Comparison of ENCODE assay signal across 8 cellular contexts in the genomic region with DNA sequence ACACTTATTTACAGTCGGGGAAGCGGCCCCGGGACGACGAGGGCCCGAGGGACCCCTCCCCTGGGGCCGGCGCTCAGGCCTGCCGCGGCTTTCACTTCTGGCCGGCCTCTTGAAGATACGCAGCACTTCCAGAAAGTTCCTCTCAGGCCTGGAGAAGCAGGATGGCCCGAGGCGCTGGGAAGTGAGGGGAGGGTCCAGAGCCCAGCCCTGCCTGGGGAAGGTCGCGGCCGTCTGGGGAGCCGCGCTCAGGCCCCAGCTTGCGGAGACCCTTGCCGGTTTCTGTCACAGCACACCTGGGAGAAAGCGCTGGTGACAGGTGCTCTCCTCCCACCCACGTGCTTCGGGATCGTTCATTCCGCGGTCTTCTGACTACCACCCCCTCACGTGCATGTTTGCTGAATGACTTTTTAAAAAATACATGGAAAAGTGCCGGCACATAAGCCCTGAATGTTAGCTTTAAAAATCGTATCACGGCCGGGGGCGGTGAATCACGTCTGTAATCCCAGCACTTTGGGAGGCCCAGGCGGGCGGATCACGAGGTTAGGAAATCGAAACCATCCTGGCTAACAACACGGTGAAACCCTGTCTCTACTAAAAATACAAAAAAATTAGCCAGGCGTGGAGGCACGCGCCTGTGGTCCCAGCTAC. TPM values are rescaled to one million over a fixed set of nuclear protein-coding genes. Genes with fewer than 3 reads are reported as not detected.
DNase-seq lines count a peak whose midpoint lies in the region; ATAC-seq and TF ChIP-seq lines count a peak whose summit lies in the region.

No MANE protein-coding gene starts in this region.

- H3K79me2 ChIP-seq in trophoblast cell (ENCODE audit: control insufficient read depth, insufficient read depth, low read length, poor library complexity), result peaks cover 9% of the 10 kb centered on the region

- 47% methylated on average over 5 of the region's 42 CpGs; no CpG with 5 or more reads in 1 of the 2 donors for WGBS in gastroesophageal sphincter (ENCODE audit: low coverage in 1 of 2), 2 donors
- WGBS in trophoblast cell (ENCODE audit: extremely low coverage, insufficient coverage, insufficient read length), result no CpG with 5 or more reads among the region's 42 CpGs

- H3K9me3 ChIP-seq in gastroesophageal sphincter, result no peaks in the 10 kb centered on the region
- no peaks in the 10 kb centered on the region for H3K9me3 ChIP-seq in trophoblast cell (ENCODE audit: insufficient read depth, low read depth, low read length)

- intact Hi-C loops in activated CD8-positive, alpha-beta T cell treated with anti-CD3 and anti-CD28 coated beads for 36 hours (cut with micrococcal nuclease), result loop anchor here (5.0 kb wide), 1 partner anchor 361 kb away; no protein-coding TSS in a partner anchor

- peaks cover 37% of the 10 kb centered on the region for H3K4me1 Mint-ChIP-seq in activated CD8-positive, alpha-beta T cell treated with anti-CD3 and anti-CD28 coated beads for 36 hours (ENCODE audit: low read depth)

- H4K12ac ChIP-seq in trophoblast cell (ENCODE audit: low read depth, low read length), result peak overlapping the region; percentile 91

- DNase-seq in stimulated activated CD4-positive, alpha-beta T cell treated with anti-CD3 and anti-CD28 coated beads, Interleukin-15, amount 100 ng/mL, for 24 hours, result peak; percentile 26
- no peak for DNase-seq in stimulated activated CD4-positive, alpha-beta T cell treated with anti-CD3 and anti-CD28 coated beads, Interleukin-2, amount 100 ng/mL, for 24 hours
- DNase-seq in activated CD8-positive, alpha-beta T cell treated with anti-CD3 and anti-CD28 coated beads for 36 hours, result peak; percentile 15
- DNase-seq in trophoblast cell (no peak), NOMO-1 treated with DMSO at 0.1 percent for 48 hours (lab: John Stamatoyannopoulos, UW; ENCODE audit: unreplicated experiment) (no peak), NCI-H1694 (lab: John Stamatoyannopoulos, UW) (no peak)

- peak overlapping the region; percentile 44 for H3K4ac ChIP-seq in trophoblast cell (ENCODE audit: low read depth, low read length)

- peak overlapping the region; percentile 81 for H3K9ac ChIP-seq in trophoblast cell (ENCODE audit: low read length)

- peak overlapping the region; percentile 96 for H3K27ac Mint-ChIP-seq in activated CD8-positive, alpha-beta T cell treated with anti-CD3 and anti-CD28 coated beads for 36 hours

- peak overlapping the region; percentile 74 for H2BK120ac ChIP-seq in trophoblast cell (ENCODE audit: insufficient read depth, low read length, poor library complexity)

- H3K4me3 ChIP-seq in gastroesophageal sphincter (peak overlapping the region; percentile 65 to 93), trophoblast cell (ENCODE audit: low read depth, low read length) (peak overlapping the region; percentile 84)

- no peak for TF ChIP-seq POLR2A in gastroesophageal sphincter (IDR thresholded peaks at IDR 0.05)

- H3K36me3 ChIP-seq in gastroesophageal sphincter (peaks cover 0 to 43% of the 10 kb centered on the region in 2 donors), trophoblast cell (ENCODE audit: control insufficient read depth in 1 of 2, insufficient read depth in 2 of 2, low read length in 2 of 2) (peaks cover 2 to 11% of the 10 kb centered on the region in 2 experiments)

- CTCF ChIA-PET in activated CD8-positive, alpha-beta T cell treated with anti-CD3 and anti-CD28 coated beads for 36 hours (lab: Charles Lee), result interaction anchor here (0.8 to 2.3 kb wide), 6 partner anchors 11 to 334 kb away, joined by 3 to 11 read pairs (median 4); a partner anchor contains a TSS

- H3K14ac ChIP-seq in trophoblast cell (ENCODE audit: low read length), result peak overlapping the region; percentile 98

- peak overlapping the region; percentile 88 for H3K4me3 Mint-ChIP-seq in activated CD8-positive, alpha-beta T cell treated with anti-CD3 and anti-CD28 coated beads for 36 hours

- TF ChIP-seq CTCF in activated CD8-positive, alpha-beta T cell treated with anti-CD3 and anti-CD28 coated beads for 36 hours (IDR thresholded peaks at IDR 0.05), result no peak
- TF ChIP-seq CTCF in gastroesophageal sphincter (IDR thresholded peaks at IDR 0.05), result no peak

- peaks cover 20% of the 10 kb centered on the region for H3K36me3 Mint-ChIP-seq in activated CD8-positive, alpha-beta T cell treated with anti-CD3 and anti-CD28 coated beads for 36 hours (ENCODE audit: low read depth)

- H3K4me2 ChIP-seq in trophoblast cell (ENCODE audit: low read length), result peak overlapping the region; percentile 70

- TF ChIP-seq EP300 in gastroesophageal sphincter (IDR thresholded peaks at IDR 0.05), result no peak

- POLR2A ChIA-PET in activated CD8-positive, alpha-beta T cell treated with anti-CD3 and anti-CD28 coated beads for 36 hours (lab: Charles Lee), result interaction anchor here (0.7 to 1.7 kb wide), 3 partner anchors 10 to 358 kb away, joined by 3 to 6 read pairs (median 3); a partner anchor contains a TSS

- H3K18ac ChIP-seq in trophoblast cell (ENCODE audit: low read length), result peak overlapping the region; percentile 91

- H2AFZ ChIP-seq in trophoblast cell (ENCODE audit: insufficient read depth, low read length, poor library complexity), result peak overlapping the region; percentile 80

- H3K4me1 ChIP-seq in gastroesophageal sphincter (peaks cover 11 to 44% (median 14%) of the 10 kb centered on the region in 3 donors), trophoblast cell (ENCODE audit: control insufficient read depth in 1 of 2, insufficient read depth in 2 of 2, low read length in 2 of 2) (peaks cover 5 to 6% of the 10 kb centered on the region in 2 experiments)

- H4K91ac ChIP-seq in trophoblast cell (ENCODE audit: low read depth, low read length), result peak overlapping the region; percentile 59

- H3K79me1 ChIP-seq in trophoblast cell (ENCODE audit: low read length), result peaks cover 11% of the 10 kb centered on the region

- H3K27me3 ChIP-seq in gastroesophageal sphincter (no peaks in the 10 kb centered on the region), trophoblast cell (ENCODE audit: insufficient read depth, low read length) (no peaks in the 10 kb centered on the region)

- no peaks in the 10 kb centered on the region for H3K9me3 Mint-ChIP-seq in activated CD8-positive, alpha-beta T cell treated with anti-CD3 and anti-CD28 coated beads for 36 hours

- no peak overlapping the region for H3K23ac ChIP-seq in trophoblast cell (ENCODE audit: low read length)

- H3K27ac ChIP-seq in gastroesophageal sphincter (peak overlapping the region; percentile 82 to 99 (median 98)), trophoblast cell (ENCODE audit: low read depth, low read length) (no peak overlapping the region)

- peak overlapping the region; percentile 100 for H4K8ac ChIP-seq in trophoblast cell (ENCODE audit: low read depth, low read length)

- H2BK12ac ChIP-seq in trophoblast cell (ENCODE audit: low read length), result no peak overlapping the region

- no peak for ATAC-seq in activated CD8-positive, alpha-beta T cell treated with anti-CD3 and anti-CD28 coated beads for 36 hours
- ATAC-seq in gastroesophageal sphincter (no peak), GM18861 (IDR thresholded peaks at IDR 0.05; ENCODE audit: unreplicated experiment) (no peak)

- no peaks in the 10 kb centered on the region for H3K27me3 Mint-ChIP-seq in activated CD8-positive, alpha-beta T cell treated with anti-CD3 and anti-CD28 coated beads for 36 hours

- peak overlapping the region; percentile 3 for H2AK5ac ChIP-seq in trophoblast cell (ENCODE audit: low read length)

- peak overlapping the region; percentile 52 for H2BK5ac ChIP-seq in trophoblast cell (ENCODE audit: low read depth, low read length, poor library complexity)

RNA-seq across cellular contexts. Expression of a gene that starts 0.7 kb away (rescaled TPM):
- total RNA-seq in activated CD8-positive, alpha-beta T cell treated with anti-CD3 and anti-CD28 coated beads for 36 hours, result 10 to 100 TPM; 37.8 to 38.5 TPM
- total RNA-seq in gastroesophageal sphincter, result 10 to 100 TPM; 38.2 to 58.3 (median 50.7) TPM
- polyA plus RNA-seq in trophoblast cell (2013), result 31.0 and 33.1 TPM in 2 replicates

Comparison
In these comparisons a context has a peak if more than half of its experiments do, and no peak if none do; other contexts are left out.
1. DNase-seq: peak in stimulated activated CD4-positive, alpha-beta T cell treated with anti-CD3 and anti-CD28 coated beads, Interleukin-15, amount 100 ng/mL, for 24 hours (single experiment) and activated CD8-positive, alpha-beta T cell treated with anti-CD3 and anti-CD28 coated beads for 36 hours (single experiment); none in stimulated activated CD4-positive, alpha-beta T cell treated with anti-CD3 and anti-CD28 coated beads, Interleukin-2, amount 100 ng/mL, for 24 hours (0 of 2), trophoblast cell (0 of 2), NOMO-1 treated with DMSO at 0.1 percent for 48 hours (single experiment) and NCI-H1694 (single experiment).